In genomic region chr2:17588031-17588430, GRCh38 we compare ENCODE assay signal across 24 cellular contexts. TPM values are rescaled to one million over a fixed set of nuclear protein-coding genes. Genes with fewer than 3 reads are reported as not detected.
A peak's percentile ranks its signal among the peaks of the same experiment; 100 is the strongest.
DNase-seq lines count a peak whose midpoint lies in the region; ATAC-seq and TF ChIP-seq lines count a peak whose summit lies in the region.
"Had no signal": no experiment of that assay in that cellular context is flagged by ENCODE, and none has a peak within 500 bp of the region (broad histone marks: within the 10 kb centered on the region; RNA-seq: fewer than 3 reads in every experiment).

No MANE protein-coding gene starts in this region.

- no peaks in the 10 kb centered on the region for H3K36me3 ChIP-seq in mammary epithelial cell (ENCODE audit: insufficient read depth, low read length)
- H3K36me3 ChIP-seq in suprapubic skin: no peaks in the 10 kb centered on the region
- H3K36me3 ChIP-seq: BLaER1 treated with 17β-estradiol and CSF1 and Interleukin-3, amounts not matched to agents 10 nM and 100 nM; SJSA1 had no signal

- no TSS peak for BruUV-seq in mammary epithelial cell (replicated peaks; lab: Mats Ljungman, UMichigan)

- no peaks in the 10 kb centered on the region for H4K20me1 ChIP-seq in mammary epithelial cell (ENCODE audit: insufficient read depth, low read length)
- H4K20me1 ChIP-seq: BLaER1 treated with 17β-estradiol and CSF1 and Interleukin-3, amounts not matched to agents 10 nM and 100 nM had no signal

- CTCF ChIA-PET in RWPE1 (lab: Yijun Ruan, JAX): no interaction called here
- CTCF ChIA-PET in mammary epithelial cell (lab: Charles Lee; ENCODE audit: low non-redundant PET): no interaction called here

- H3K9ac ChIP-seq in mammary epithelial cell (ENCODE audit: insufficient read depth, low read length): peak overlapping the region; percentile 71
- H3K9ac ChIP-seq: BLaER1 treated with 17β-estradiol and CSF1 and Interleukin-3, amounts not matched to agents 10 nM and 100 nM had no signal

- no peak overlapping the region for H3K27ac Mint-ChIP-seq in activated T-helper 1 cell treated with anti-CD3 and anti-CD28 coated beads, Interleukin-12 subunit alpha, Interleukin-12 subunit beta, Interleukin-2, Interleukin-4 antibody, amounts not matched to agents 30 ng/mL and 10 ng/mL and 1 ng/mL, durations not matched to agents 14 hours and 24 hours and 36 hours
- H3K27ac Mint-ChIP-seq: CD4-positive, alpha-beta T cell had no signal

- H3K4me3 Mint-ChIP-seq in activated T-helper 1 cell treated with anti-CD3 and anti-CD28 coated beads, Interleukin-12 subunit alpha, Interleukin-12 subunit beta, Interleukin-2, Interleukin-4 antibody, amounts not matched to agents 30 ng/mL and 10 ng/mL and 1 ng/mL, durations not matched to agents 14 hours and 24 hours and 36 hours: no peak overlapping the region
- H3K4me3 Mint-ChIP-seq: CD4-positive, alpha-beta T cell had no signal

- H3K27me3 ChIP-seq in mammary epithelial cell (ENCODE audit: insufficient read depth, low read length) (no peaks in the 10 kb centered on the region), suprapubic skin (no peaks in the 10 kb centered on the region)
- H3K27me3 ChIP-seq: BLaER1 treated with 17β-estradiol and CSF1 and Interleukin-3, amounts not matched to agents 10 nM and 100 nM; SJSA1 had no signal

- DNase-seq in RWPE1 (ENCODE audit: low spot score) (peak; percentile 81), mammary epithelial cell (peak; percentile 98), suprapubic skin (ENCODE audit: low spot score in 2 of 2) (no peak), mucosa of gallbladder (ENCODE audit: low spot score) (no peak)
- DNase-seq in activated CD4-positive, alpha-beta T cell treated with anti-CD3 and anti-CD28 coated beads for 1 hour: no peak
- DNase-seq in activated T-helper 1 cell treated with anti-CD3 and anti-CD28 coated beads, Interleukin-12 subunit alpha, Interleukin-12 subunit beta, Interleukin-2, Interleukin-4 antibody, amounts not matched to agents 30 ng/mL and 10 ng/mL and 1 ng/mL, durations not matched to agents 14 hours and 24 hours and 36 hours (ENCODE audit: low spot score): no peak
- DNase-seq: AML-193; CD4-positive, alpha-beta T cell; COR-L47; H7; KBM-7; MM.1S; NCI-H1694; NCI-H2029 treated with DMSO at 0.1 percent for 48 hours; NCI-H446 treated with DMSO at 0.1 percent for 48 hours; NCI-H526; NCI-H82; NK-92 treated with Interleukin-12 subunit alpha and Interleukin-12 subunit beta, amount 100 ng/mL, for 24 hours; PC-3; Right ventricle myocardium superior had no signal

- intact Hi-C loops in mammary epithelial cell (cut with micrococcal nuclease): loop anchor here (1.0 to 2.0 kb wide), 3 partner anchors 33 to 55 kb away; partner anchors contain the start of gene VSNL1
- intact Hi-C loops in activated T-helper 1 cell treated with anti-CD3 and anti-CD28 coated beads, Interleukin-12 subunit alpha, Interleukin-12 subunit beta, Interleukin-2, Interleukin-4 antibody, amounts not matched to agents 30 ng/mL and 10 ng/mL and 1 ng/mL, durations not matched to agents 14 hours and 24 hours and 36 hours (cut with micrococcal nuclease): no loop called here

- in situ Hi-C loops in mammary epithelial cell (cut with MboI; ENCODE audit: low sequenced_read_pairs in 2 of 2): no loop called here

- POLR2A ChIA-PET in RWPE1 (lab: Yijun Ruan, JAX; ENCODE audit: low non-redundant PET): no interaction called here

- peak overlapping the region; percentile 48 for H2AFZ ChIP-seq in mammary epithelial cell (ENCODE audit: low read depth, low read length)

- peak; percentile 81 for ATAC-seq in esophagus mucosa
- ATAC-seq: A549, PC-3 had no signal

- dilution Hi-C loops in mammary epithelial cell (cut with HindIII; ENCODE audit: low sequenced_read_pairs): loop anchor here (5.0 kb wide), 1 partner anchor 39 kb away; no protein-coding TSS in a partner anchor

- H3K9me3 Mint-ChIP-seq in activated T-helper 1 cell treated with anti-CD3 and anti-CD28 coated beads, Interleukin-12 subunit alpha, Interleukin-12 subunit beta, Interleukin-2, Interleukin-4 antibody, amounts not matched to agents 30 ng/mL and 10 ng/mL and 1 ng/mL, durations not matched to agents 14 hours and 24 hours and 36 hours: no peaks in the 10 kb centered on the region
- H3K9me3 Mint-ChIP-seq: CD4-positive, alpha-beta T cell had no signal

- peaks cover 3% of the 10 kb centered on the region for H3K27me3 Mint-ChIP-seq in activated T-helper 1 cell treated with anti-CD3 and anti-CD28 coated beads, Interleukin-12 subunit alpha, Interleukin-12 subunit beta, Interleukin-2, Interleukin-4 antibody, amounts not matched to agents 30 ng/mL and 10 ng/mL and 1 ng/mL, durations not matched to agents 14 hours and 24 hours and 36 hours (ENCODE audit: insufficient read depth)

- H3K27ac ChIP-seq in RWPE1: no peak overlapping the region
- peak overlapping the region; percentile 98 for H3K27ac ChIP-seq in mammary epithelial cell (ENCODE audit: insufficient read depth, low read depth, low read length)
- peak overlapping the region; percentile 22 for H3K27ac ChIP-seq in suprapubic skin
- H3K27ac ChIP-seq: A549; BLaER1 treated with 17β-estradiol and CSF1 and Interleukin-3, amounts not matched to agents 10 nM and 100 nM; SJSA1 had no signal

- peak overlapping the region; percentile 46 for H3K4me2 ChIP-seq in mammary epithelial cell (ENCODE audit: insufficient read depth, low read depth, low read length)
- H3K4me2 ChIP-seq: A549; BLaER1 treated with 17β-estradiol and CSF1 and Interleukin-3, amounts not matched to agents 10 nM and 100 nM had no signal

- H3K4me1 ChIP-seq in mammary epithelial cell (ENCODE audit: insufficient read depth, low read length) (peaks cover 68% of the 10 kb centered on the region), suprapubic skin (peaks cover 31% of the 10 kb centered on the region)
- H3K4me1 ChIP-seq: A549; BLaER1 treated with 17β-estradiol and CSF1 and Interleukin-3, amounts not matched to agents 10 nM and 100 nM; SJSA1 had no signal

- no peaks in the 10 kb centered on the region for H3K9me3 ChIP-seq in mammary epithelial cell (replicated peaks; ENCODE audit: insufficient read depth, low read length)
- no peaks in the 10 kb centered on the region for H3K9me3 ChIP-seq in suprapubic skin
- H3K9me3 ChIP-seq: A549; BLaER1 treated with 17β-estradiol and CSF1 and Interleukin-3, amounts not matched to agents 10 nM and 100 nM; SJSA1 had no signal

- TF ChIP-seq EP300 in suprapubic skin (IDR thresholded peaks at IDR 0.05): no peak

- TF ChIP-seq POLR2A in suprapubic skin (IDR thresholded peaks at IDR 0.05): no peak

- H3K79me2 ChIP-seq in mammary epithelial cell (ENCODE audit: insufficient read depth, low read length): no peaks in the 10 kb centered on the region

- WGBS in mammary epithelial cell (ENCODE audit: low coverage, missing lambda C conversion rate): 6% methylated on average over 2 of the region's 2 CpGs
- WGBS in suprapubic skin: 42% methylated on average over 2 of the region's 2 CpGs

- H3K4me3 ChIP-seq in mammary epithelial cell (replicated peaks in 1 of 3; ENCODE audit: insufficient read depth in 1 of 3, low read depth in 2 of 3, low read length in 3 of 3): peak overlapping the region in 1 of 3 experiments; percentile 4
- no peak overlapping the region for H3K4me3 ChIP-seq in suprapubic skin
- H3K4me3 ChIP-seq: A549; BLaER1 treated with 17β-estradiol and CSF1 and Interleukin-3, amounts not matched to agents 10 nM and 100 nM; SJSA1 had no signal

- H3K36me3 Mint-ChIP-seq in activated T-helper 1 cell treated with anti-CD3 and anti-CD28 coated beads, Interleukin-12 subunit alpha, Interleukin-12 subunit beta, Interleukin-2, Interleukin-4 antibody, amounts not matched to agents 30 ng/mL and 10 ng/mL and 1 ng/mL, durations not matched to agents 14 hours and 24 hours and 36 hours (ENCODE audit: low read depth): no peaks in the 10 kb centered on the region

- H3K4me1 Mint-ChIP-seq in activated T-helper 1 cell treated with anti-CD3 and anti-CD28 coated beads, Interleukin-12 subunit alpha, Interleukin-12 subunit beta, Interleukin-2, Interleukin-4 antibody, amounts not matched to agents 30 ng/mL and 10 ng/mL and 1 ng/mL, durations not matched to agents 14 hours and 24 hours and 36 hours (ENCODE audit: low read depth): no peaks in the 10 kb centered on the region

- TF ChIP-seq CTCF in RWPE1 (conservative IDR thresholded peaks at IDR 0.05; ENCODE audit: low read depth) (no peak), mammary epithelial cell (conservative IDR thresholded peaks at IDR 0.05 in 1 of 2, IDR thresholded peaks at IDR 0.05 in 1 of 2; ENCODE audit: extremely low read depth in 1 of 2, insufficient read depth in 1 of 2, low read depth in 1 of 2, low read length in 2 of 2) (no peak), suprapubic skin (IDR thresholded peaks at IDR 0.05) (no peak)

RNA-seq across cellular contexts. Expression of gene VSNL1, which starts 47.5 kb away (rescaled TPM):
- total RNA-seq in mammary epithelial cell (10 to 100 TPM; 15.7 to 20.0 TPM), esophagus mucosa (65.6 TPM), suprapubic skin (10 to 100 TPM in 3 of 4 donors, 1 to 10 TPM in 1; 6.0 to 18.8 (median 15.2) TPM), mucosa of gallbladder (0.23 TPM)
- polyA plus RNA-seq in mammary epithelial cell: 40.4 TPM
- 15.3 TPM for polyA minus RNA-seq in mammary epithelial cell
- total RNA-seq in activated T-helper 1 cell treated with anti-CD3 and anti-CD28 coated beads, Interleukin-12 subunit alpha, Interleukin-12 subunit beta, Interleukin-2, Interleukin-4 antibody, amounts not matched to agents 30 ng/mL and 10 ng/mL and 1 ng/mL, durations not matched to agents 14 hours and 24 hours and 36 hours: not detected in 2 replicates
- total RNA-seq: CD4-positive, alpha-beta T cell; PC-3 had no signal
- polyA plus RNA-seq: A549 had no signal

Comparison
In these comparisons a context has a peak if more than half of its experiments do, and no peak if none do; other contexts are left out.
1. DNase-seq: peak in RWPE1 (single experiment) and mammary epithelial cell (single experiment); none in suprapubic skin (0 of 2), activated CD4-positive, alpha-beta T cell treated with anti-CD3 and anti-CD28 coated beads for 1 hour (single experiment), mucosa of gallbladder (single experiment) and activated T-helper 1 cell treated with anti-CD3 and anti-CD28 coated beads, Interleukin-12 subunit alpha, Interleukin-12 subunit beta, Interleukin-2, Interleukin-4 antibody, amounts not matched to agents 30 ng/mL and 10 ng/mL and 1 ng/mL, durations not matched to agents 14 hours and 24 hours and 36 hours (single experiment).